8 cellular contexts compared by ENCODE assay signal in the genomic region with DNA sequence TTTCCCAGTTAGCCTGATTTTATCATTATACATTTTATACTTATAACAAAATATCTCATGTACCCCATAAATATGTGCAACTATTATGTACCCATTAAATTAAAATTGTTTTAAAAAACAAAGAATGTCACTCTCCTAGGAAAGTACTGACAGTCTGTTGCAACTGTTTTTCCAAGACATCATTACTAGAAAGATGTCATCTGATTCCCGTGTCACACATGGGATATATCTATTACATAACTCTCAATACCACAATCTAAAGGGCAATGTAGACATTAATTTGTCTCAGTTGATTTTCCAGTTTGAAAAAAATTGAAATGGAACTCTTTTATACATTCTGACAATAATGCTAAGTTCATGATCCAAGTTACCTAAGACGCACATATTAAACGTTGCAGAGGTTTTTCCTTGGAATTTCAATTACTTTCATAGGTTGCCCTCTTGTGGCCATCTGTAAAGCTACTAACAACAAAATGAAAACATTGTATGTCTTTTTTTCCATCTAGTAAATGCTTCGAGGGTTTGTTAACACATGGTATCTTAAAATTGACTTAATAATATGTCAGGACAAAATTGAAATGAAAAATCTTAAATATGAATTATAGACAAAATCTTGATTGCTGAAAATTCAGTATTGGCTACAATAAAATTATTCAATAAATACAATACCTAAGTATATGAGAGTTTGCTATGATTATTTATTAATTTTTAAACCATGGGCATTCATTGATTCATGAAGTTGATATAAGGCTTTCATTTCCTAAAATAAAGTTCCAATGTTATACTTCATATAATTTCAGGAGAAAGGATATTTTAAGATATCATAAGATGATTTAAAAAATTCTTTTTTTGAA.
DNase-seq lines count a peak whose midpoint lies in the region; ATAC-seq and TF ChIP-seq lines count a peak whose summit lies in the region.

No MANE protein-coding gene starts in this region.

- TF ChIP-seq CTCF in GM20000 (IDR thresholded peaks at IDR 0.05; ENCODE audit: extremely low read depth, missing control alignments) = no peak
- peak in 2 of 3 donors; percentile 42 to 51 for TF ChIP-seq CTCF in breast epithelium (IDR thresholded peaks at IDR 0.05)

- no peaks in the 10 kb centered on the region for H3K4me1 ChIP-seq in breast epithelium

- H3K4me3 ChIP-seq in breast epithelium = no peak overlapping the region

- no peaks in the 10 kb centered on the region for H3K27me3 ChIP-seq in breast epithelium

- DNase-seq in A172 (ENCODE audit: low spot score) (peak; percentile 50), GM20000 (ENCODE audit: low spot score) (peak; percentile 7), NCI-H446 (lab: John Stamatoyannopoulos, UW) (peak; percentile 60 to 82), breast epithelium (ENCODE audit: low spot score in 2 of 2) (no peak), lung microvascular endothelial cell (ENCODE audit: low read depth in 2 of 2) (peak; percentile 46), 8988T (no peak), GOT3 (lab: John Stamatoyannopoulos, UW) (no peak)

- H3K27ac ChIP-seq in breast epithelium = no peak overlapping the region

- intact Hi-C loops in breast epithelium (cut with DNase I; ENCODE audit: low total_unique reads) = no loop called here

- H3K9me3 ChIP-seq in breast epithelium = no peaks in the 10 kb centered on the region

- no peaks in the 10 kb centered on the region for H3K36me3 ChIP-seq in breast epithelium

- ATAC-seq in GM21528 (IDR thresholded peaks at IDR 0.05; ENCODE audit: low FRiP score, unreplicated experiment) = no peak

- no peak for TF ChIP-seq POLR2A in breast epithelium (IDR thresholded peaks at IDR 0.05)

Comparison
In these comparisons a context has a peak if more than half of its experiments do, and no peak if none do; other contexts are left out.
1. DNase-seq: peak in A172 (single experiment), GM20000 (single experiment), NCI-H446 (2 of 2) and lung microvascular endothelial cell (2 of 2); none in breast epithelium (0 of 2), 8988T (single experiment) and GOT3 (single experiment).